21 cellular contexts compared by ENCODE assay signal in the genomic region with DNA sequence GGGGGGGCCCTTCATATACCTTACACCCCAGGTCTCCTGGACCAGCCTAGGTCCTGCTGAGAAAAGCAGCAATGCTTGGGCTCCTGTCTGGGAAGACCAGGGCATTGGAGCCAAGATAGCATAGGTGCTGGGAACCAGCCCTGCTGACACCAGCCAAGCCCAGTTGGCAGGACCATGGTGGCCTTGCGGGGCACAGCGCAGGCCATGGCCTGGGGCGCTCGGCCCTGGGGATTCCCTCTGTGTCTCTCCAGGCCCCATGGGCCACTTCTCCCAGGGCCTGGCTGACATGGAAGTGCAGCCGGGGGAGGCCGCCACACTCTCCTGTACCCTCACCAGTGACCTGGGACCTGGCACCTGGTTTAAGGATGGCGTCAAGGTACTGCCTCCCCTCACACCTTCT. TPM values are rescaled to one million over a fixed set of nuclear protein-coding genes. Genes with fewer than 3 reads are reported as not detected.
DNase-seq lines count a peak whose midpoint lies in the region; FAIRE-seq and TF ChIP-seq lines count a peak whose summit lies in the region.
"Had no signal": no experiment of that assay in that cellular context is flagged by ENCODE, and none has a peak within 500 bp of the region (broad histone marks: within the 10 kb centered on the region; RNA-seq: fewer than 3 reads in every experiment).

No MANE protein-coding gene starts in this region.

- no peak overlapping the region for H2BK5ac ChIP-seq in neuronal stem cell (ENCODE audit: low read length)

- no peaks in the 10 kb centered on the region for H3K79me1 ChIP-seq in neuronal stem cell (ENCODE audit: low read depth, low read length)

- intact Hi-C loops in kidney (cut with DNase I) (no loop called here), testis (cut with DNase I; ENCODE audit: low total_unique reads) (no loop called here)

- H3K4me2 ChIP-seq in neuronal stem cell (ENCODE audit: insufficient read depth, low read length, poor library complexity, severe bottlenecking) = no peak overlapping the region

- DNase-seq in activated effector memory CD4-positive, alpha-beta T cell treated with anti-CD3 and anti-CD28 coated beads, Interleukin-2, amount 50 U/mL, for 16 hours = peak; percentile 48
- no peak for DNase-seq in activated effector memory CD4-positive, alpha-beta T cell treated with Interleukin-2 at 50 U/mL for 16 hours
- peak; percentile 41 for DNase-seq in kidney
- DNase-seq in neuronal stem cell (ENCODE audit: low spot score) = no peak
- DNase-seq in testis = peak; percentile 4
- DNase-seq in SIG-M5 treated with dmso at 0.1 percent for 504 hours (lab: John Stamatoyannopoulos, UW; ENCODE audit: unreplicated experiment) = no peak
- no peak for DNase-seq in NCI-H1105 treated with DMSO at 0.1 percent for 48 hours (lab: John Stamatoyannopoulos, UW)
- DNase-seq: IMR-90; NCI-H1105; NCI-H2029 treated with DMSO at 0.1 percent for 48 hours; NCI-H345; NCI-H524; NCI-H774; NK-92 treated with Interleukin-12 subunit alpha and Interleukin-12 subunit beta, amount 100 ng/mL, for 24 hours had no signal

- no peak for FAIRE-seq in kidney (lab: Jason Lieb, UNC)
- FAIRE-seq: A204.1, G401.6, GM12892 had no signal

- H3K23ac ChIP-seq in neuronal stem cell (ENCODE audit: low read depth, low read length, poor library complexity) = no peak overlapping the region

- H2AK5ac ChIP-seq in neuronal stem cell (ENCODE audit: low read depth, low read length) = peak overlapping the region; percentile 68

- H3K27ac ChIP-seq in kidney (ENCODE audit: low read depth in 2 of 2, low read length in 2 of 2) (no peak overlapping the region), neuronal stem cell (replicated peaks; ENCODE audit: low read length) (no peak overlapping the region), testis (no peak overlapping the region)
- H3K27ac ChIP-seq: RWPE1, SJCRH30 had no signal

- H3K4me3 ChIP-seq in kidney (ENCODE audit: low read length in 2 of 2) (no peak overlapping the region), neuronal stem cell (ENCODE audit: low read length in 2 of 2) (no peak overlapping the region), testis (no peak overlapping the region)
- H3K4me3 ChIP-seq: SJCRH30 had no signal

- no peak overlapping the region for H3K18ac ChIP-seq in neuronal stem cell (ENCODE audit: low read length)

- H3K9me3 ChIP-seq in kidney (ENCODE audit: control insufficient read depth in 1 of 2, low read length in 2 of 2) = no peaks in the 10 kb centered on the region
- H3K9me3 ChIP-seq in neuronal stem cell (replicated peaks in 1 of 2; ENCODE audit: control insufficient read depth in 2 of 2, insufficient read depth in 1 of 2, low read depth in 1 of 2, low read length in 2 of 2) = no peaks in the 10 kb centered on the region
- no peaks in the 10 kb centered on the region for H3K9me3 ChIP-seq in testis
- H3K9me3 ChIP-seq: SJCRH30 had no signal

- H3K4me1 ChIP-seq in kidney (ENCODE audit: control insufficient read depth in 1 of 2, insufficient read depth in 1 of 2, low read depth in 1 of 2, low read length in 2 of 2) (no peaks in the 10 kb centered on the region), neuronal stem cell (ENCODE audit: control insufficient read depth in 2 of 2, insufficient read depth in 1 of 2, low read depth in 1 of 2, low read length in 2 of 2) (peaks cover 2% of the 10 kb centered on the region in 2 donors), testis (peaks cover 6% of the 10 kb centered on the region)
- H3K4me1 ChIP-seq: SJCRH30 had no signal

- TF ChIP-seq CTCF in kidney (IDR thresholded peaks at IDR 0.05; ENCODE audit: borderline replicate concordance, extremely low read depth, insufficient read depth) (no peak), testis (IDR thresholded peaks at IDR 0.05) (no peak)

- H2BK12ac ChIP-seq in neuronal stem cell (ENCODE audit: low read length) = peak overlapping the region; percentile 53

- no peak overlapping the region for H4K91ac ChIP-seq in neuronal stem cell (ENCODE audit: low read depth, low read length, poor library complexity)

- no peak for TF ChIP-seq POLR2A in testis (IDR thresholded peaks at IDR 0.05)

- H4K8ac ChIP-seq in neuronal stem cell (ENCODE audit: low read depth, low read length) = no peak overlapping the region

- WGBS in neuronal stem cell (ENCODE audit: extremely low coverage in 2 of 2, insufficient read length in 2 of 2, insufficient replicate concordance in 1 of 2), 2 donors = no CpG with 5 or more reads among the region's 7 CpGs
- WGBS in testis, 2 donors = 95 to 100% methylated on average over 1 to 7 of the region's 7 CpGs

- H3K9ac ChIP-seq in kidney (ENCODE audit: low read length in 2 of 2) = no peak overlapping the region
- no peak overlapping the region for H3K9ac ChIP-seq in neuronal stem cell (ENCODE audit: low read depth, low read length, poor library complexity)

- peak overlapping the region; percentile 39 for H3K14ac ChIP-seq in neuronal stem cell (ENCODE audit: low read length)

- H2BK15ac ChIP-seq in neuronal stem cell (ENCODE audit: low read length) = peak overlapping the region; percentile 79

- H2BK120ac ChIP-seq in neuronal stem cell (ENCODE audit: low read depth, low read length) = no peak overlapping the region

- no peaks in the 10 kb centered on the region for H3K36me3 ChIP-seq in kidney (ENCODE audit: control insufficient read depth in 1 of 2, insufficient read depth in 2 of 2, low read length in 2 of 2)
- no peaks in the 10 kb centered on the region for H3K36me3 ChIP-seq in neuronal stem cell (replicated peaks in 1 of 2; ENCODE audit: control insufficient read depth in 2 of 2, insufficient read depth in 2 of 2, low read length in 2 of 2)
- H3K36me3 ChIP-seq in testis (ENCODE audit: low read depth, missing control alignments) = no peaks in the 10 kb centered on the region
- H3K36me3 ChIP-seq: SJCRH30 had no signal

- no peak overlapping the region for H3K4ac ChIP-seq in neuronal stem cell (ENCODE audit: low read length)

- H3K27me3 ChIP-seq in neuronal stem cell (ENCODE audit: control insufficient read depth in 3 of 3, insufficient read depth in 3 of 3, low read depth in 1 of 3, low read length in 3 of 3) = peaks cover 0 to 25% (median 0%) of the 10 kb centered on the region in 3 experiments
- no peaks in the 10 kb centered on the region for H3K27me3 ChIP-seq in testis

- H2AFZ ChIP-seq in neuronal stem cell (ENCODE audit: low read length) = no peak overlapping the region

RNA-seq across cellular contexts. Expression of a gene that starts 23.3 kb away (rescaled TPM):
- 2.8 TPM for total RNA-seq in kidney
- polyA plus RNA-seq in kidney (ENCODE audit: insufficient read depth, low read depth, low replicate concordance) = not detected
- 0.15 TPM for polyA plus RNA-seq in neuronal stem cell (2013, experiment 1 of 2)
- 0.12 TPM for polyA plus RNA-seq in neuronal stem cell (2013, experiment 2 of 2)
- 10 to 100 TPM; 12.5 to 16.4 TPM for total RNA-seq in testis
- 8.2 TPM for polyA plus RNA-seq in testis (ENCODE audit: insufficient read depth, low read depth, low replicate concordance)
- total RNA-seq: H1, IMR-90, SJCRH30 had no signal
- polyA plus RNA-seq: CD14-positive monocyte, H1 had no signal

RNA-seq across cellular contexts. Expression of a gene that starts 59.7 kb away (rescaled TPM):
- total RNA-seq in kidney (81.9 TPM), testis (100 to 1,000 TPM; 101 to 134 TPM)
- polyA plus RNA-seq in kidney (ENCODE audit: insufficient read depth, low read depth, low replicate concordance) (166 TPM), testis (ENCODE audit: insufficient read depth, low read depth, low replicate concordance) (124 TPM)
- polyA plus RNA-seq in neuronal stem cell (2013, experiment 1 of 2) = 72.8 TPM
- 72.0 TPM for polyA plus RNA-seq in neuronal stem cell (2013, experiment 2 of 2)

Comparison
In these comparisons a context has a peak if more than half of its experiments do, and no peak if none do; other contexts are left out.
1. DNase-seq: peak in activated effector memory CD4-positive, alpha-beta T cell treated with anti-CD3 and anti-CD28 coated beads, Interleukin-2, amount 50 U/mL, for 16 hours (single experiment), kidney (single experiment) and testis (single experiment); none in activated effector memory CD4-positive, alpha-beta T cell treated with Interleukin-2 at 50 U/mL for 16 hours (single experiment), neuronal stem cell (single experiment), SIG-M5 treated with dmso at 0.1 percent for 504 hours (single experiment) and NCI-H1105 treated with DMSO at 0.1 percent for 48 hours (single experiment).